18 cellular contexts compared by ENCODE assay signal in the genomic region with DNA sequence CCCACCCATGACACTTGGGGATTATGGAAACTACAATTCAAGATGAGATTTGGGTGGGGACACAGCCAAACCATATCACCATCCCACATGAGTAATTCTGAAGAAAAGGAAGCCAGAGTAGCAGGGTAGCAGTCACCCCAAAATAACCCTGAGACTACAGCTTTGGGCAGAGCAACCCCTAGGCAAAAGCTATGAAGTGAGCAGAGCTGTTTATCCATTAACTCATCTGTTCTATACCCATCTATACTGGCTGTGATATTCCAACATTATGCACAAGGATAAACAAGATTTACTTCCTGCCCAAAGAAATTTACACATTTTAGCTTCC.
"Had no signal": no experiment of that assay in that cellular context is flagged by ENCODE, and none has a peak within 500 bp of the region (broad histone marks: within the 10 kb centered on the region; RNA-seq: fewer than 3 reads in every experiment).

No MANE protein-coding gene starts in this region.

- H3K4me3 ChIP-seq: cardiac muscle cell, sigmoid colon, tibial nerve had no signal

- H3K36me3 ChIP-seq: cardiac muscle cell, sigmoid colon, tibial nerve had no signal

- H3K4me1 ChIP-seq: foreskin keratinocyte, sigmoid colon, tibial nerve had no signal

- H3K4me3 Mint-ChIP-seq: activated CD4-positive, alpha-beta memory T cell treated with anti-CD3 and anti-CD28 coated beads for 36 hours; activated naive CD8-positive, alpha-beta T cell treated with anti-CD3 and anti-CD28 coated beads, Interleukin-2, amount 10 ng/mL, durations not matched to agents 7 days and 5 days had no signal

- DNase-seq: activated CD4-positive, alpha-beta memory T cell treated with anti-CD3 and anti-CD28 coated beads for 36 hours; activated CD4-positive, alpha-beta T cell treated with anti-CD3 and anti-CD28 coated beads for 1 hour; activated naive CD8-positive, alpha-beta T cell treated with anti-CD3 and anti-CD28 coated beads, Interleukin-2, amount 10 ng/mL, durations not matched to agents 7 days and 5 days; amygdala; cortex of kidney; foreskin keratinocyte; left colon; mesendoderm; naive B cell; occipital lobe; posterior cingulate gyrus; sigmoid colon; stimulated activated CD4-positive, alpha-beta T cell treated with anti-CD3 and anti-CD28 coated beads, Interleukin-2, amount 100 ng/mL, for 48 hours; stimulated activated CD8-positive, alpha-beta memory T cell treated with anti-CD3 and anti-CD28 coated beads, Interleukin-4, amount 100 ng/mL, for 48 hours; stimulated activated naive CD4-positive, alpha-beta T cell treated with Interleukin-2 at 50 U/mL for 16 hours; T-helper 9 cell had no signal

- H3K27me3 Mint-ChIP-seq: activated CD4-positive, alpha-beta memory T cell treated with anti-CD3 and anti-CD28 coated beads for 36 hours; naive B cell had no signal

- H3K27ac ChIP-seq: cardiac muscle cell, foreskin keratinocyte, tibial nerve had no signal

- H3K9me3 ChIP-seq: sigmoid colon, tibial nerve had no signal

- H3K36me3 Mint-ChIP-seq: activated CD4-positive, alpha-beta memory T cell treated with anti-CD3 and anti-CD28 coated beads for 36 hours had no signal

- ATAC-seq: left colon had no signal

- H3K27me3 ChIP-seq: cardiac muscle cell, foreskin keratinocyte, sigmoid colon, tibial nerve had no signal

- H3K27ac Mint-ChIP-seq: activated CD4-positive, alpha-beta memory T cell treated with anti-CD3 and anti-CD28 coated beads for 36 hours; activated naive CD8-positive, alpha-beta T cell treated with anti-CD3 and anti-CD28 coated beads, Interleukin-2, amount 10 ng/mL, durations not matched to agents 7 days and 5 days; naive B cell had no signal
